In the genomic region with DNA sequence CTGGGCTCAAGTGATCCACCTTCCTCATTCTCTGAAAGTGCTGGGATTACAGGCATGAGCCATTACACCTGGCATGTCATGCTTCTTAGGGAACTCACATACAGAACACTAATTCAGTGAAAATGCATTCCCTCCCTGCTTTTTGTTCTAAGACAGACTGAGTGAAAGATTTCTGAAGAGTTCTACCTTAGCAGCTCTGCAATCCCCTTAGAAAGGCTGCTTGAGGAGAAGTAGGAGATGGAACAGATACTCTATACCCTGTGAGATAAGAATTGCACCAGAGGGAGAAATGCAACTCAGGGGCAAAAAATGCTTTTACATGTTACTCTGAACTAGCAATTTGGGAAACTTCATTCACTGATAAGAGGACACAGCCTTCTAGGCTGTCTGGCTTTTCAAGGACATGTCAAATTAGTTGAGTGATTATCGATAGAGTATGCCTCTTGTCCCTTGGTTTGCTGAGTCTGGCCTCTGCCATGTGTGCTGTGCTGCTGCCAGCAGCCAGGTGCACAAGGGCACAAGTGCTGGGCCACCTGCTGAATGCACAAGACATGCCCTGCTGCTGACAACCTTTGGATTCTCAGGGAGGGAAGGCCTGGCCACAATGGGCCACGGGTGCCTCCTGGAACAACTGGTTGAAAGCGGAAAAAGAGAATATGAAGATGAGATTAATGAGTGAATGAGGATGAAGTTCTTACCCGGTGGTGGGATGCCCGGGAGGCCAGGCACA, we compare ENCODE assay signal across 16 cellular contexts. TPM values are rescaled to one million over a fixed set of nuclear protein-coding genes. Genes with fewer than 3 reads are reported as not detected.
DNase-seq lines count a peak whose midpoint lies in the region; ATAC-seq and TF ChIP-seq lines count a peak whose summit lies in the region.
"Had no signal": no experiment of that assay in that cellular context is flagged by ENCODE, and none has a peak within 500 bp of the region (broad histone marks: within the 10 kb centered on the region; RNA-seq: fewer than 3 reads in every experiment).

No MANE protein-coding gene starts in this region.

- H3K36me3 ChIP-seq in body of pancreas (replicated peaks in 1 of 2; ENCODE audit: insufficient read depth in 1 of 2, low read depth in 2 of 2) (peaks cover 4 to 5% of the 10 kb centered on the region in 2 donors), trophoblast cell (ENCODE audit: control insufficient read depth in 1 of 2, insufficient read depth in 2 of 2, low read length in 2 of 2) (peaks cover 12 to 44% of the 10 kb centered on the region in 2 experiments)

- H2BK15ac ChIP-seq in H9 (ENCODE audit: low read depth, low read length): no peak overlapping the region

- TF ChIP-seq CTCF in H9 (conservative IDR thresholded peaks at IDR 0.05): no peak
- TF ChIP-seq CTCF in body of pancreas (IDR thresholded peaks at IDR 0.05): peak in 3 of 7 experiments; percentile 23 to 42 (median 30)

- no peak overlapping the region for H3T11ph ChIP-seq in H9 (ENCODE audit: low read length)

- H3K27ac ChIP-seq in H9 (ENCODE audit: insufficient read length, low read depth, low read length) (no peak overlapping the region), body of pancreas (peak overlapping the region in 2 of 4 donors; percentile 8 to 54), trophoblast cell (ENCODE audit: low read depth, low read length) (peak overlapping the region; percentile 2)
- H3K27ac ChIP-seq: A549, PC-9 had no signal

- H4K8ac ChIP-seq in H9 (replicated peaks; ENCODE audit: insufficient read length, low read depth, low read length) (no peak overlapping the region), trophoblast cell (ENCODE audit: low read depth, low read length) (no peak overlapping the region)

- no peaks in the 10 kb centered on the region for H3K27me3 Mint-ChIP-seq in H9 (ENCODE audit: low read depth)

- no peak overlapping the region for H3K56ac ChIP-seq in H9 (ENCODE audit: insufficient read length, low read depth, low read length)

- no peaks in the 10 kb centered on the region for H3K79me1 ChIP-seq in H9 (ENCODE audit: insufficient read depth, low read depth, low read length, poor library complexity, severe bottlenecking)
- H3K79me1 ChIP-seq in trophoblast cell (ENCODE audit: low read length): peaks cover 2% of the 10 kb centered on the region

- no peak for TF ChIP-seq POLR2A in body of pancreas (IDR thresholded peaks at IDR 0.05)

- H4K12ac ChIP-seq in trophoblast cell (ENCODE audit: low read depth, low read length): no peak overlapping the region

- H3K9me3 ChIP-seq in H9 (ENCODE audit: control insufficient read depth, low read depth, low read length) (no peaks in the 10 kb centered on the region), body of pancreas (no peaks in the 10 kb centered on the region), trophoblast cell (ENCODE audit: insufficient read depth, low read depth, low read length) (no peaks in the 10 kb centered on the region)
- H3K9me3 ChIP-seq: A549 had no signal

- H3K4ac ChIP-seq in H9 (ENCODE audit: low read depth, low read length): no peak overlapping the region
- H3K4ac ChIP-seq in trophoblast cell (ENCODE audit: low read depth, low read length): no peak overlapping the region

- no peak overlapping the region for H4K5ac ChIP-seq in H9 (ENCODE audit: insufficient read length, low read depth, low read length)

- peak overlapping the region in 2 of 3 experiments; percentile 90; a peak in 4 of 7 replicates for H3K27ac Mint-ChIP-seq in H9

- H2BK20ac ChIP-seq in H9 (ENCODE audit: low read depth, low read length, poor library complexity, severe bottlenecking): no peak overlapping the region

- no peak overlapping the region for H3K4me3 Mint-ChIP-seq in H9

- no peaks in the 10 kb centered on the region for H3K23me2 ChIP-seq in H9 (ENCODE audit: insufficient read length, low read depth, low read length, poor library complexity, severe bottlenecking)

- no CpG with 5 or more reads among the region's 5 CpGs for WGBS in H9 (ENCODE audit: extremely low coverage, insufficient read length, low lambda C conversion rate)
- WGBS in body of pancreas, 2 donors: 38 to 50% methylated on average over 5 of the region's 5 CpGs
- 100% methylated on average over 3 of the region's 5 CpGs for WGBS in trophoblast cell (ENCODE audit: extremely low coverage, insufficient coverage, insufficient read length)

- no peaks in the 10 kb centered on the region for H4K20me1 ChIP-seq in H9 (ENCODE audit: control insufficient read depth, insufficient read depth, insufficient read length)

- ATAC-seq in body of pancreas (peak; percentile 89), HG03520 (IDR thresholded peaks at IDR 0.05; ENCODE audit: unreplicated experiment) (no peak)
- ATAC-seq: A549 had no signal

- H2AK5ac ChIP-seq in H9 (ENCODE audit: insufficient read length, low read length) (no peak overlapping the region), trophoblast cell (ENCODE audit: low read length) (no peak overlapping the region)

- H2AFZ ChIP-seq in H9 (ENCODE audit: low read length) (no peak overlapping the region), trophoblast cell (ENCODE audit: insufficient read depth, low read length, poor library complexity) (no peak overlapping the region)
- H2AFZ ChIP-seq: PC-9 had no signal

- H3K27me3 ChIP-seq in H9 (ENCODE audit: insufficient read depth, low read length): no peaks in the 10 kb centered on the region
- H3K27me3 ChIP-seq in body of pancreas: no peaks in the 10 kb centered on the region
- no peaks in the 10 kb centered on the region for H3K27me3 ChIP-seq in trophoblast cell (ENCODE audit: insufficient read depth, low read length)

- DNase-seq in NCI-H2029 (lab: John Stamatoyannopoulos, UW) (peak; percentile 9), NCI-H2029 treated with DMSO at 0.1 percent for 48 hours (lab: John Stamatoyannopoulos, UW) (no peak), H9 (no peak), body of pancreas (peak; percentile 61 to 81 (median 72)), trophoblast cell (peak; percentile 71 to 89), ureter (ENCODE audit: low spot score) (no peak), AML-193 (lab: John Stamatoyannopoulos, UW) (no peak)
- DNase-seq: IMR-90, MV-4-11, NCI-H1694 treated with DMSO at 0.1 percent for 48 hours, NCI-H2171 treated with DMSO at 0.1 percent for 48 hours, NCI-H526, PC-9 had no signal

- H3K4me1 Mint-ChIP-seq in H9: peaks cover 7 to 12% of the 10 kb centered on the region in 2 experiments; a peak in 2 of 4 replicates

- H2BK5ac ChIP-seq in H9 (ENCODE audit: insufficient read length, low read length) (no peak overlapping the region), trophoblast cell (ENCODE audit: low read depth, low read length, poor library complexity) (no peak overlapping the region)

- H3K79me2 ChIP-seq in H9 (ENCODE audit: insufficient read depth, low read length) (no peaks in the 10 kb centered on the region), trophoblast cell (ENCODE audit: control insufficient read depth, insufficient read depth, low read length, poor library complexity) (no peaks in the 10 kb centered on the region)

- H3K14ac ChIP-seq in H9 (ENCODE audit: insufficient read depth, low read length): no peak overlapping the region
- H3K14ac ChIP-seq in trophoblast cell (ENCODE audit: low read length): no peak overlapping the region

- H3K9ac ChIP-seq in H9 (ENCODE audit: extremely low read depth, insufficient read length, low read length) (no peak overlapping the region), trophoblast cell (ENCODE audit: low read length) (no peak overlapping the region)

- H4K91ac ChIP-seq in H9 (ENCODE audit: insufficient read length, low read depth, low read length) (no peak overlapping the region), trophoblast cell (ENCODE audit: low read depth, low read length) (no peak overlapping the region)

- H3K18ac ChIP-seq in H9 (ENCODE audit: insufficient read length, low read depth, low read length) (no peak overlapping the region), trophoblast cell (ENCODE audit: low read length) (no peak overlapping the region)

- no peak overlapping the region for H2BK12ac ChIP-seq in H9 (ENCODE audit: insufficient read length, low read depth, low read length)
- no peak overlapping the region for H2BK12ac ChIP-seq in trophoblast cell (ENCODE audit: low read length)

- no peaks in the 10 kb centered on the region for H3K9me3 Mint-ChIP-seq in H9

- H3K4me1 ChIP-seq in H9 (ENCODE audit: insufficient read depth, low read length) (peaks cover 3% of the 10 kb centered on the region; the same call in 1 of the 2 replicates), body of pancreas (peaks cover 36% of the 10 kb centered on the region), trophoblast cell (ENCODE audit: control insufficient read depth in 1 of 2, insufficient read depth in 2 of 2, low read length in 2 of 2) (peaks cover 3 to 6% of the 10 kb centered on the region in 2 experiments)

- H3K4me2 ChIP-seq in H9 (ENCODE audit: insufficient read depth, insufficient read length, low read length): no peak overlapping the region
- H3K4me2 ChIP-seq in trophoblast cell (ENCODE audit: low read length): no peak overlapping the region
- H3K4me2 ChIP-seq: A549, PC-9 had no signal

- H3K36me3 Mint-ChIP-seq in H9 (ENCODE audit: insufficient read depth in 1 of 3, low read depth in 3 of 3): peaks cover 11 to 51% (median 30%) of the 10 kb centered on the region in 3 experiments; a peak in 6 of 7 replicates

- H3K4me3 ChIP-seq in body of pancreas (no peak overlapping the region), trophoblast cell (ENCODE audit: low read depth, low read length) (no peak overlapping the region)
- H3K4me3 ChIP-seq: A549, PC-9 had no signal

- H2BK120ac ChIP-seq in H9 (ENCODE audit: low read depth, low read length, poor library complexity, severe bottlenecking) (no peak overlapping the region), trophoblast cell (ENCODE audit: insufficient read depth, low read length, poor library complexity) (no peak overlapping the region)

- intact Hi-C loops in body of pancreas (cut with DNase I): no loop called here

- H3K23ac ChIP-seq in H9 (ENCODE audit: insufficient read length, low read depth, low read length) (no peak overlapping the region), trophoblast cell (ENCODE audit: low read length) (no peak overlapping the region)

RNA-seq across cellular contexts. Expression of gene UQCC5, which starts 17.8 kb away (rescaled TPM):
- total RNA-seq in H9 (2021) (39.1 and 45.8 TPM in 2 replicates), body of pancreas (1 to 10 TPM in 1 of 2 donors, under 1 TPM in 1; 0.78 to 7.3 TPM), ureter (27.2 TPM)
- polyA plus RNA-seq in trophoblast cell (2013): 68.9 TPM in 2 replicates

RNA-seq across cellular contexts. Expression of gene NT5DC2, which starts 20.5 kb away (rescaled TPM):
- total RNA-seq in H9 (2021): 441 and 444 TPM in 2 replicates
- 10 to 100 TPM; 25.4 to 32.4 TPM for total RNA-seq in body of pancreas
- 247 and 254 TPM in 2 replicates for polyA plus RNA-seq in trophoblast cell (2013)
- total RNA-seq in ureter: 54.9 TPM

RNA-seq across cellular contexts. Expression of gene STAB1, which starts 59.1 kb away (rescaled TPM):
- total RNA-seq in H9 (2021) (0.90 and 1.5 TPM in 2 replicates), body of pancreas (10 to 100 TPM; 50.4 to 55.3 TPM), ureter (191 TPM)
- 0.14 and 0.19 TPM in 2 replicates for polyA plus RNA-seq in trophoblast cell (2013)
- total RNA-seq: IMR-90, SK-MEL-5 had no signal
- polyA plus RNA-seq: A549, IMR-90 had no signal

Comparison
In these comparisons a context has a peak if more than half of its experiments do, and no peak if none do; other contexts are left out.
1. DNase-seq: peak in NCI-H2029 (single experiment), body of pancreas (4 of 4) and trophoblast cell (2 of 2); none in NCI-H2029 treated with DMSO at 0.1 percent for 48 hours (single experiment), H9 (single experiment), ureter (single experiment) and AML-193 (0 of 2).
2. RNA of gene STAB1, which starts 59.1 kb away (total RNA-seq): 191 TPM in ureter (single experiment) and 50.4 to 55.3 TPM in body of pancreas; 0.90 to 1.5 TPM in H9; every median in the first group is over 10 times any median in the second.